16 cellular contexts compared by ENCODE assay signal in genomic region chr16:3215601-3216262, GRCh38. TPM values are rescaled to one million over a fixed set of nuclear protein-coding genes. Genes with fewer than 3 reads are reported as not detected.
DNase-seq lines count a peak whose midpoint lies in the region; ATAC-seq and TF ChIP-seq lines count a peak whose summit lies in the region.
"Had no signal": no experiment of that assay in that cellular context is flagged by ENCODE, and none has a peak within 500 bp of the region (broad histone marks: within the 10 kb centered on the region; RNA-seq: fewer than 3 reads in every experiment).

No MANE protein-coding gene starts in this region.

- no peak for ATAC-seq in activated CD8-positive, alpha-beta memory T cell treated with anti-CD3 and anti-CD28 coated beads, Interleukin-2, amount 10 ng/mL, durations not matched to agents 7 days and 5 days
- peak; percentile 10 for ATAC-seq in activated naive CD8-positive, alpha-beta T cell treated with anti-CD3 and anti-CD28 coated beads, Interleukin-2, amount 10 ng/mL, durations not matched to agents 7 days and 5 days (ENCODE audit: low read depth)
- no peak for ATAC-seq in stimulated activated memory B cell treated with anti-CD40 and anti-IgM and Interleukin-4, amounts not matched to agents 10 μg/mL and 1 μg/mL and 100 μg/mL, for 72 hours
- no peak for ATAC-seq in HG02970 (IDR thresholded peaks at IDR 0.05; ENCODE audit: low FRiP score, unreplicated experiment)
- ATAC-seq: pancreas had no signal

- peak overlapping the region; percentile 84 for H3K27ac Mint-ChIP-seq in activated CD8-positive, alpha-beta memory T cell treated with anti-CD3 and anti-CD28 coated beads, Interleukin-2, amount 10 ng/mL, durations not matched to agents 7 days and 5 days
- H3K27ac Mint-ChIP-seq in T-helper 2 cell treated with Interferon-gamma antibody and Interleukin-4, amounts not matched to agents 5 μg/mL and 100 μg/mL, for 36 hours: peak overlapping the region; percentile 97
- peak overlapping the region; percentile 97 for H3K27ac Mint-ChIP-seq in activated naive CD8-positive, alpha-beta T cell treated with anti-CD3 and anti-CD28 coated beads, Interleukin-2, amount 10 ng/mL, durations not matched to agents 7 days and 5 days
- peak overlapping the region; percentile 0 for H3K27ac Mint-ChIP-seq in stimulated activated memory B cell treated with anti-CD40 and anti-IgM and Interleukin-4, amounts not matched to agents 10 μg/mL and 1 μg/mL and 100 μg/mL, for 72 hours

- POLR2A ChIA-PET in activated naive CD8-positive, alpha-beta T cell treated with anti-CD3 and anti-CD28 coated beads, Interleukin-2, amount 10 ng/mL, durations not matched to agents 7 days and 5 days (lab: Charles Lee): interaction anchor here (0.5 to 2.4 kb wide), 6 partner anchors 10 to 241 kb away, joined by 3 to 13 read pairs (median 4); partner anchors contain the start of genes ZNF200 and ZNF263

- peak overlapping the region; percentile 6 for H3K4me3 Mint-ChIP-seq in activated CD8-positive, alpha-beta memory T cell treated with anti-CD3 and anti-CD28 coated beads, Interleukin-2, amount 10 ng/mL, durations not matched to agents 7 days and 5 days
- peak overlapping the region; percentile 50 for H3K4me3 Mint-ChIP-seq in T-helper 2 cell treated with Interferon-gamma antibody and Interleukin-4, amounts not matched to agents 5 μg/mL and 100 μg/mL, for 36 hours
- H3K4me3 Mint-ChIP-seq in activated naive CD8-positive, alpha-beta T cell treated with anti-CD3 and anti-CD28 coated beads, Interleukin-2, amount 10 ng/mL, durations not matched to agents 7 days and 5 days: peak overlapping the region; percentile 67
- H3K4me3 Mint-ChIP-seq in stimulated activated memory B cell treated with anti-CD40 and anti-IgM and Interleukin-4, amounts not matched to agents 10 μg/mL and 1 μg/mL and 100 μg/mL, for 72 hours: no peak overlapping the region

- TF ChIP-seq CTCF in GM10266 (IDR thresholded peaks at IDR 0.05; ENCODE audit: control insufficient read depth, insufficient read depth, low read depth, missing control alignments): no peak

- H3K27me3 Mint-ChIP-seq in activated CD8-positive, alpha-beta memory T cell treated with anti-CD3 and anti-CD28 coated beads, Interleukin-2, amount 10 ng/mL, durations not matched to agents 7 days and 5 days: no peaks in the 10 kb centered on the region
- H3K27me3 Mint-ChIP-seq in T-helper 2 cell treated with Interferon-gamma antibody and Interleukin-4, amounts not matched to agents 5 μg/mL and 100 μg/mL, for 36 hours (ENCODE audit: low read depth): no peaks in the 10 kb centered on the region
- no peaks in the 10 kb centered on the region for H3K27me3 Mint-ChIP-seq in activated naive CD8-positive, alpha-beta T cell treated with anti-CD3 and anti-CD28 coated beads, Interleukin-2, amount 10 ng/mL, durations not matched to agents 7 days and 5 days
- H3K27me3 Mint-ChIP-seq in stimulated activated memory B cell treated with anti-CD40 and anti-IgM and Interleukin-4, amounts not matched to agents 10 μg/mL and 1 μg/mL and 100 μg/mL, for 72 hours: peaks cover 24% of the 10 kb centered on the region

- CTCF ChIA-PET in activated CD8-positive, alpha-beta memory T cell treated with anti-CD3 and anti-CD28 coated beads, Interleukin-2, amount 10 ng/mL, durations not matched to agents 7 days and 5 days (lab: Charles Lee): interaction anchor here (1.4 kb wide), 2 partner anchors 42 to 285 kb away, joined by 3 to 4 read pairs; partner anchors contain the start of gene CLUAP1

- peaks cover 20% of the 10 kb centered on the region for H3K9me3 Mint-ChIP-seq in activated CD8-positive, alpha-beta memory T cell treated with anti-CD3 and anti-CD28 coated beads, Interleukin-2, amount 10 ng/mL, durations not matched to agents 7 days and 5 days (ENCODE audit: low read depth)
- peaks cover 49% of the 10 kb centered on the region for H3K9me3 Mint-ChIP-seq in T-helper 2 cell treated with Interferon-gamma antibody and Interleukin-4, amounts not matched to agents 5 μg/mL and 100 μg/mL, for 36 hours
- H3K9me3 Mint-ChIP-seq in activated naive CD8-positive, alpha-beta T cell treated with anti-CD3 and anti-CD28 coated beads, Interleukin-2, amount 10 ng/mL, durations not matched to agents 7 days and 5 days: peaks cover 22% of the 10 kb centered on the region
- H3K9me3 Mint-ChIP-seq in stimulated activated memory B cell treated with anti-CD40 and anti-IgM and Interleukin-4, amounts not matched to agents 10 μg/mL and 1 μg/mL and 100 μg/mL, for 72 hours: peaks cover 17% of the 10 kb centered on the region

- peaks cover 34% of the 10 kb centered on the region for H3K4me1 Mint-ChIP-seq in activated CD8-positive, alpha-beta memory T cell treated with anti-CD3 and anti-CD28 coated beads, Interleukin-2, amount 10 ng/mL, durations not matched to agents 7 days and 5 days
- peaks cover 32% of the 10 kb centered on the region for H3K4me1 Mint-ChIP-seq in T-helper 2 cell treated with Interferon-gamma antibody and Interleukin-4, amounts not matched to agents 5 μg/mL and 100 μg/mL, for 36 hours (ENCODE audit: low read depth)
- peaks cover 28% of the 10 kb centered on the region for H3K4me1 Mint-ChIP-seq in activated naive CD8-positive, alpha-beta T cell treated with anti-CD3 and anti-CD28 coated beads, Interleukin-2, amount 10 ng/mL, durations not matched to agents 7 days and 5 days
- H3K4me1 Mint-ChIP-seq in stimulated activated memory B cell treated with anti-CD40 and anti-IgM and Interleukin-4, amounts not matched to agents 10 μg/mL and 1 μg/mL and 100 μg/mL, for 72 hours: peaks cover 22% of the 10 kb centered on the region

- H3K36me3 Mint-ChIP-seq in activated CD8-positive, alpha-beta memory T cell treated with anti-CD3 and anti-CD28 coated beads, Interleukin-2, amount 10 ng/mL, durations not matched to agents 7 days and 5 days: peaks cover 34% of the 10 kb centered on the region
- peaks cover 37% of the 10 kb centered on the region for H3K36me3 Mint-ChIP-seq in T-helper 2 cell treated with Interferon-gamma antibody and Interleukin-4, amounts not matched to agents 5 μg/mL and 100 μg/mL, for 36 hours (ENCODE audit: low read depth)
- H3K36me3 Mint-ChIP-seq in activated naive CD8-positive, alpha-beta T cell treated with anti-CD3 and anti-CD28 coated beads, Interleukin-2, amount 10 ng/mL, durations not matched to agents 7 days and 5 days: peaks cover 36% of the 10 kb centered on the region
- peaks cover 11% of the 10 kb centered on the region for H3K36me3 Mint-ChIP-seq in stimulated activated memory B cell treated with anti-CD40 and anti-IgM and Interleukin-4, amounts not matched to agents 10 μg/mL and 1 μg/mL and 100 μg/mL, for 72 hours

- no peak for DNase-seq in activated CD8-positive, alpha-beta memory T cell treated with anti-CD3 and anti-CD28 coated beads, Interleukin-2, amount 10 ng/mL, durations not matched to agents 7 days and 5 days
- no peak for DNase-seq in activated CD8-positive, alpha-beta memory T cell treated with anti-CD3 and anti-CD28 coated beads, Interleukin-2, amount 50 U/mL, for 48 hours
- DNase-seq in T-helper 2 cell treated with Interferon-gamma antibody and Interleukin-4, amounts not matched to agents 5 μg/mL and 100 μg/mL, for 36 hours (ENCODE audit: low spot score): no peak
- DNase-seq in activated naive CD8-positive, alpha-beta T cell treated with anti-CD3 and anti-CD28 coated beads, Interleukin-2, amount 10 ng/mL, durations not matched to agents 7 days and 5 days: peak; percentile 52
- DNase-seq in NCI-H146 treated with DMSO at 0.1 percent for 48 hours (lab: John Stamatoyannopoulos, UW; ENCODE audit: unreplicated experiment) (no peak), GM10266 (ENCODE audit: extremely low spot score) (no peak)
- DNase-seq: foreskin melanocyte, Karpas-422, mesendoderm, NCI-H1930, NCI-H69, pancreas, thyroid gland had no signal

RNA-seq across cellular contexts. Expression of gene ZNF200, which starts 19.2 kb away (rescaled TPM):
- 10 to 100 TPM; 12.3 to 12.9 TPM for total RNA-seq in activated CD8-positive, alpha-beta memory T cell treated with anti-CD3 and anti-CD28 coated beads, Interleukin-2, amount 10 ng/mL, durations not matched to agents 7 days and 5 days
- 10 to 100 TPM; 16.5 to 19.5 TPM for total RNA-seq in activated naive CD8-positive, alpha-beta T cell treated with anti-CD3 and anti-CD28 coated beads, Interleukin-2, amount 10 ng/mL, durations not matched to agents 7 days and 5 days

RNA-seq across cellular contexts. Expression of gene OR1F1, which starts 27.7 kb away (rescaled TPM):
- total RNA-seq in activated CD8-positive, alpha-beta memory T cell treated with anti-CD3 and anti-CD28 coated beads, Interleukin-2, amount 10 ng/mL, durations not matched to agents 7 days and 5 days: not detected
- not detected for total RNA-seq in activated naive CD8-positive, alpha-beta T cell treated with anti-CD3 and anti-CD28 coated beads, Interleukin-2, amount 10 ng/mL, durations not matched to agents 7 days and 5 days
- total RNA-seq: cardiac muscle cell, pancreas, thyroid gland had no signal

RNA-seq across cellular contexts. Expression of gene MEFV, which starts 40.7 kb away (rescaled TPM):
- total RNA-seq in activated CD8-positive, alpha-beta memory T cell treated with anti-CD3 and anti-CD28 coated beads, Interleukin-2, amount 10 ng/mL, durations not matched to agents 7 days and 5 days: under 1 TPM; 0.07 to 0.09 TPM
- under 1 TPM; 0.23 to 0.39 TPM for total RNA-seq in activated naive CD8-positive, alpha-beta T cell treated with anti-CD3 and anti-CD28 coated beads, Interleukin-2, amount 10 ng/mL, durations not matched to agents 7 days and 5 days
- total RNA-seq: cardiac muscle cell had no signal

Comparison
In these comparisons a context has a peak if more than half of its experiments do, and no peak if none do; other contexts are left out.
1. H3K27ac Mint-ChIP-seq: peak in every context shown above with its lines; median percentile 97 in T-helper 2 cell treated with Interferon-gamma antibody and Interleukin-4, amounts not matched to agents 5 μg/mL and 100 μg/mL, for 36 hours; 97 in activated naive CD8-positive, alpha-beta T cell treated with anti-CD3 and anti-CD28 coated beads, Interleukin-2, amount 10 ng/mL, durations not matched to agents 7 days and 5 days; 84 in activated CD8-positive, alpha-beta memory T cell treated with anti-CD3 and anti-CD28 coated beads, Interleukin-2, amount 10 ng/mL, durations not matched to agents 7 days and 5 days; 0 in stimulated activated memory B cell treated with anti-CD40 and anti-IgM and Interleukin-4, amounts not matched to agents 10 μg/mL and 1 μg/mL and 100 μg/mL, for 72 hours.